Comparison of ENCODE assay signal across 8 cellular contexts in the genomic region with DNA sequence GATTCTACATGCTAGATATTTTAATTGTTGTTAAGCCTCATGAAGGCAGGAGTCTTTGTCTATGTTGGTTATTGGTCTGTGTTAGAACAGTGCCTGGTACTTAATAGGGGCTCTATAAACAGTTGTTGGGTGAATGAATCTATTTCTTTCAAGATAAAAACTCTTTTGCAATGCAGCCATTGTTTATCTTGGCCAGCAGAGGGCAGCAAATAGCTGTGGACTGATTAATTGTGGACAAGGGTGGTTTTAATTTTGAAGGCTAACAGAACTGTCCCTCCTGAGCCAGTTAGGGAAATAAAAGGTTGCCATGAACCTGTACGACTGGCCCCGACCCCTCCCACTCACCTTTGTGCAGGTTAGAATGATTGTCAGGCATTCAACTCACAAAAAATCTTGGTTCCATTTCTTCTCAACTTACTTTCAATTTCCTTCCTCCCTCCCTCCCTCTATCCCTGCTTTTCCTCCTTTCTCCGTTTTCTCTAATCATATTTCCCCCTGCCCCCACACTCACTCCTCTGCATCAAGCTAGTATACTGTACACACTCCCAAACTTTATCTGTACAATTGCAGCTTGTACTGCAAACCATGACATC.
DNase-seq lines count a peak whose midpoint lies in the region; ATAC-seq lines count a peak whose summit lies in the region.

No MANE protein-coding gene starts in this region.

- H3K27ac Mint-ChIP-seq in T-helper 2 cell treated with Interferon-gamma antibody and Interleukin-4, amounts not matched to agents 5 μg/mL and 100 μg/mL, for 36 hours = no peak overlapping the region
- H3K27ac Mint-ChIP-seq in central memory CD8-positive, alpha-beta T cell (ENCODE audit: low read depth) = no peak overlapping the region

- H3K27me3 Mint-ChIP-seq in T-helper 2 cell treated with Interferon-gamma antibody and Interleukin-4, amounts not matched to agents 5 μg/mL and 100 μg/mL, for 36 hours (ENCODE audit: low read depth) = peaks cover 6% of the 10 kb centered on the region
- H3K27me3 Mint-ChIP-seq in central memory CD8-positive, alpha-beta T cell = no peaks in the 10 kb centered on the region

- no peak for ATAC-seq in central memory CD8-positive, alpha-beta T cell (replicated peaks; ENCODE audit: extremely low read depth, poor library complexity, severe bottlenecking)
- peak; percentile 72 for ATAC-seq in left lobe of liver
- ATAC-seq in GM19467 (IDR thresholded peaks at IDR 0.05; ENCODE audit: unreplicated experiment) = no peak

- no peaks in the 10 kb centered on the region for H3K36me3 Mint-ChIP-seq in T-helper 2 cell treated with Interferon-gamma antibody and Interleukin-4, amounts not matched to agents 5 μg/mL and 100 μg/mL, for 36 hours (ENCODE audit: low read depth)
- H3K36me3 Mint-ChIP-seq in central memory CD8-positive, alpha-beta T cell (ENCODE audit: insufficient read depth) = no peaks in the 10 kb centered on the region

- H3K4me3 Mint-ChIP-seq in T-helper 2 cell treated with Interferon-gamma antibody and Interleukin-4, amounts not matched to agents 5 μg/mL and 100 μg/mL, for 36 hours = peak overlapping the region; percentile 44
- peak overlapping the region; percentile 1 for H3K4me3 Mint-ChIP-seq in central memory CD8-positive, alpha-beta T cell

- H3K9me3 Mint-ChIP-seq in T-helper 2 cell treated with Interferon-gamma antibody and Interleukin-4, amounts not matched to agents 5 μg/mL and 100 μg/mL, for 36 hours = no peaks in the 10 kb centered on the region
- no peaks in the 10 kb centered on the region for H3K9me3 Mint-ChIP-seq in central memory CD8-positive, alpha-beta T cell

- DNase-seq in SIG-M5 treated with dmso at 0.1 percent for 504 hours (lab: John Stamatoyannopoulos, UW; ENCODE audit: unreplicated experiment) = peak; percentile 17
- DNase-seq in SIG-M5 (lab: John Stamatoyannopoulos, UW) = no peak
- DNase-seq in NCI-H1105 treated with DMSO at 0.1 percent for 48 hours (lab: John Stamatoyannopoulos, UW) = peak; percentile 66
- DNase-seq in T-helper 2 cell treated with Interferon-gamma antibody and Interleukin-4, amounts not matched to agents 5 μg/mL and 100 μg/mL, for 36 hours (ENCODE audit: low spot score) = peak; percentile 15
- DNase-seq in central memory CD8-positive, alpha-beta T cell (ENCODE audit: low spot score in 2 of 2) = no peak
- DNase-seq in left lobe of liver (ENCODE audit: low spot score) = peak; percentile 50
- DNase-seq in stimulated activated CD4-positive, alpha-beta T cell treated with anti-CD3 and anti-CD28 coated beads, TNF-alpha, amount 100 ng/mL, for 48 hours (ENCODE audit: low read depth in 3 of 3) = peak in 2 of 3 donors; percentile 14 to 26

- H3K4me1 Mint-ChIP-seq in T-helper 2 cell treated with Interferon-gamma antibody and Interleukin-4, amounts not matched to agents 5 μg/mL and 100 μg/mL, for 36 hours (ENCODE audit: low read depth) = peaks cover 5% of the 10 kb centered on the region
- H3K4me1 Mint-ChIP-seq in central memory CD8-positive, alpha-beta T cell = peaks cover 8% of the 10 kb centered on the region

Comparison
In these comparisons a context has a peak if more than half of its experiments do, and no peak if none do; other contexts are left out.
1. DNase-seq: peak in SIG-M5 treated with dmso at 0.1 percent for 504 hours (single experiment), NCI-H1105 treated with DMSO at 0.1 percent for 48 hours (single experiment), T-helper 2 cell treated with Interferon-gamma antibody and Interleukin-4, amounts not matched to agents 5 μg/mL and 100 μg/mL, for 36 hours (single experiment), left lobe of liver (single experiment) and stimulated activated CD4-positive, alpha-beta T cell treated with anti-CD3 and anti-CD28 coated beads, TNF-alpha, amount 100 ng/mL, for 48 hours (2 of 3); none in SIG-M5 (single experiment) and central memory CD8-positive, alpha-beta T cell (0 of 2).